Comparison of ENCODE assay signal across 16 cellular contexts in genomic region chr11:78941226-78941851, GRCh38.
DNase-seq lines count a peak whose midpoint lies in the region; FAIRE-seq and TF ChIP-seq lines count a peak whose summit lies in the region.
"Had no signal": no experiment of that assay in that cellular context is flagged by ENCODE, and none has a peak within 500 bp of the region (broad histone marks: within the 10 kb centered on the region; RNA-seq: fewer than 3 reads in every experiment).

No MANE protein-coding gene starts in this region.

- intact Hi-C loops in transverse colon (cut with DNase I; ENCODE audit: low total_unique reads), result no loop called here

- H3K36me3 Mint-ChIP-seq in mesothelial cell of epicardium, result peaks cover 4% of the 10 kb centered on the region
- H3K36me3 Mint-ChIP-seq: activated CD4-positive, alpha-beta memory T cell treated with anti-CD3 and anti-CD28 coated beads for 36 hours had no signal

- H3K9me3 ChIP-seq in transverse colon, result no peaks in the 10 kb centered on the region
- H3K9me3 ChIP-seq: gastrocnemius medialis had no signal

- no peak for DNase-seq in GM12892 (ENCODE audit: insufficient read length)
- DNase-seq in NCI-H1092 (lab: John Stamatoyannopoulos, UW), result peak; percentile 27
- no peak for DNase-seq in RWPE1 (ENCODE audit: low spot score)
- no peak for DNase-seq in mesothelial cell of epicardium (ENCODE audit: low spot score in 2 of 2, unreplicated experiment in 2 of 2)
- no peak for DNase-seq in KBM-7
- DNase-seq in germinal center (ENCODE audit: low spot score), result no peak
- DNase-seq in transverse colon, result no peak
- DNase-seq: activated CD4-positive, alpha-beta memory T cell treated with anti-CD3 and anti-CD28 coated beads for 36 hours; C1 segment of cervical spinal cord; gastrocnemius medialis; HCEC 1CT had no signal

- CTCF ChIA-PET in RWPE1 (lab: Yijun Ruan, JAX), result interaction anchor here (0.6 kb wide), 1 partner anchor 520 kb away, joined by 3 read pairs; no protein-coding TSS in a partner anchor

- TF ChIP-seq POLR2A in GM12892 (IDR thresholded peaks at IDR 0.05; ENCODE audit: low read depth, low read length) (no peak), transverse colon (IDR thresholded peaks at IDR 0.05) (no peak)

- H3K9me3 Mint-ChIP-seq in mesothelial cell of epicardium, result peaks cover 4% of the 10 kb centered on the region
- H3K9me3 Mint-ChIP-seq: activated CD4-positive, alpha-beta memory T cell treated with anti-CD3 and anti-CD28 coated beads for 36 hours; activated T-helper 1 cell treated with anti-CD3 and anti-CD28 coated beads, Interleukin-12 subunit alpha, Interleukin-12 subunit beta, Interleukin-2, Interleukin-4 antibody, amounts not matched to agents 30 ng/mL and 10 ng/mL and 1 ng/mL, durations not matched to agents 14 hours and 24 hours and 36 hours; stimulated activated naive CD8-positive, alpha-beta T cell treated with anti-CD3 and anti-CD28 coated beads, Interleukin-15, Interleukin-2, amounts not matched to agents 100 ng/mL and 50 ng/mL, for 24 hours had no signal

- H3K27me3 ChIP-seq in transverse colon, result no peaks in the 10 kb centered on the region
- H3K27me3 ChIP-seq: gastrocnemius medialis had no signal

- H3K36me3 ChIP-seq in transverse colon, result no peaks in the 10 kb centered on the region
- H3K36me3 ChIP-seq: gastrocnemius medialis had no signal

- H3K4me3 ChIP-seq in transverse colon, result no peak overlapping the region
- H3K4me3 ChIP-seq: gastrocnemius medialis, GM12878, skin epidermis had no signal

- TF ChIP-seq CTCF in RWPE1 (conservative IDR thresholded peaks at IDR 0.05; ENCODE audit: low read depth) (no peak), mesothelial cell of epicardium (IDR thresholded peaks at IDR 0.05; ENCODE audit: unreplicated experiment) (no peak), transverse colon (IDR thresholded peaks at IDR 0.05) (no peak)

- no peaks in the 10 kb centered on the region for H3K27me3 Mint-ChIP-seq in mesothelial cell of epicardium (ENCODE audit: low read depth)

- peak; percentile 44 for FAIRE-seq in GM12892 (lab: Jason Lieb, UNC)
- FAIRE-seq: endothelial cell of umbilical vein, GM12878 had no signal

- POLR2A ChIA-PET in RWPE1 (lab: Yijun Ruan, JAX; ENCODE audit: low non-redundant PET), result no interaction called here

- H3K4me1 Mint-ChIP-seq in mesothelial cell of epicardium, result peaks cover 75% of the 10 kb centered on the region

- in situ Hi-C loops in KBM-7 (cut with MboI; ENCODE audit: low pct_unique_long_range_greater_than_20kb, low sequenced_read_pairs) (no loop called here), transverse colon (cut with MboI; ENCODE audit: low pct_ligation_motif_present in 1 of 4, low pct_unique_long_range_greater_than_20kb in 1 of 4, low sequenced_read_pairs in 3 of 4) (no loop called here)

- no peaks in the 10 kb centered on the region for H3K4me1 ChIP-seq in transverse colon

- peak overlapping the region; percentile 82 for H3K27ac Mint-ChIP-seq in mesothelial cell of epicardium
- H3K27ac Mint-ChIP-seq: activated CD4-positive, alpha-beta memory T cell treated with anti-CD3 and anti-CD28 coated beads for 36 hours; activated T-helper 1 cell treated with anti-CD3 and anti-CD28 coated beads, Interleukin-12 subunit alpha, Interleukin-12 subunit beta, Interleukin-2, Interleukin-4 antibody, amounts not matched to agents 30 ng/mL and 10 ng/mL and 1 ng/mL, durations not matched to agents 14 hours and 24 hours and 36 hours; stimulated activated naive CD8-positive, alpha-beta T cell treated with anti-CD3 and anti-CD28 coated beads, Interleukin-15, Interleukin-2, amounts not matched to agents 100 ng/mL and 50 ng/mL, for 24 hours had no signal

- no peak overlapping the region for H3K4me3 Mint-ChIP-seq in mesothelial cell of epicardium
- H3K4me3 Mint-ChIP-seq: activated CD4-positive, alpha-beta memory T cell treated with anti-CD3 and anti-CD28 coated beads for 36 hours; activated T-helper 1 cell treated with anti-CD3 and anti-CD28 coated beads, Interleukin-12 subunit alpha, Interleukin-12 subunit beta, Interleukin-2, Interleukin-4 antibody, amounts not matched to agents 30 ng/mL and 10 ng/mL and 1 ng/mL, durations not matched to agents 14 hours and 24 hours and 36 hours; stimulated activated naive CD8-positive, alpha-beta T cell treated with anti-CD3 and anti-CD28 coated beads, Interleukin-15, Interleukin-2, amounts not matched to agents 100 ng/mL and 50 ng/mL, for 24 hours had no signal

- no peak for TF ChIP-seq EP300 in transverse colon (IDR thresholded peaks at IDR 0.05; ENCODE audit: low read depth)

- WGBS in transverse colon (ENCODE audit: low coverage in 1 of 2), 2 donors, result 60% methylated on average over 4 of the region's 10 CpGs; no CpG with 5 or more reads in 1 of the 2 donors

- H3K27ac ChIP-seq in RWPE1, result peak overlapping the region; percentile 22; the same call in 1 of the 2 replicates
- no peak overlapping the region for H3K27ac ChIP-seq in transverse colon
- H3K27ac ChIP-seq: gastrocnemius medialis, skin epidermis had no signal
